1 cellular context compared by ENCODE assay signal in genomic region chr20:17995967-17996819, GRCh38.
TF ChIP-seq lines count a peak whose summit lies in the region.

No MANE protein-coding gene starts in this region.

TF ChIP-seq in GM12878, 131 proteins besides CTCF, POLR2A, EP300 and RAD21 (continued from another document):
- TF ChIP-seq PRDM15 (CRISPR knock-in tag; IDR thresholded peaks at IDR 0.05): no peak
- no peak for TF ChIP-seq GABPA (IDR thresholded peaks at IDR 0.05; ENCODE audit: low read depth)
